In genomic region chr14:104114421-104115130, GRCh38 we compare ENCODE assay signal across 22 cellular contexts. TPM values are rescaled to one million over a fixed set of nuclear protein-coding genes. Genes with fewer than 3 reads are reported as not detected.
DNase-seq lines count a peak whose midpoint lies in the region; ATAC-seq and TF ChIP-seq lines count a peak whose summit lies in the region.
"Had no signal": no experiment of that assay in that cellular context is flagged by ENCODE, and none has a peak within 500 bp of the region (broad histone marks: within the 10 kb centered on the region; RNA-seq: fewer than 3 reads in every experiment).

No MANE protein-coding gene starts in this region.

- CTCF ChIA-PET in MCF 10A (lab: Yijun Ruan, JAX) (interaction anchor here (0.6 to 2.3 kb wide), 5 partner anchors 10 to 20 kb away, joined by 3 to 7 read pairs (median 3); no protein-coding TSS in a partner anchor), mammary epithelial cell (lab: Charles Lee; ENCODE audit: low non-redundant PET) (no interaction called here)
- CTCF ChIA-PET in activated CD4-positive, alpha-beta memory T cell treated with anti-CD3 and anti-CD28 coated beads for 36 hours (lab: Charles Lee) = interaction anchor here (0.9 to 2.2 kb wide), 2 partner anchors 36 to 526 kb away, joined by 3 to 6 read pairs; no protein-coding TSS in a partner anchor

- no peaks in the 10 kb centered on the region for H3K36me3 ChIP-seq in mammary epithelial cell (ENCODE audit: insufficient read depth, low read length)

- in situ Hi-C loops in mammary epithelial cell (cut with MboI; ENCODE audit: low sequenced_read_pairs in 2 of 2) = no loop called here

- H3K27ac Mint-ChIP-seq in MCF 10A (ENCODE audit: low read depth, unreplicated experiment) = peak overlapping the region; percentile 51
- no peak overlapping the region for H3K27ac Mint-ChIP-seq in chondrocyte (ENCODE audit: unreplicated experiment)
- H3K27ac Mint-ChIP-seq in activated CD4-positive, alpha-beta memory T cell treated with anti-CD3 and anti-CD28 coated beads for 36 hours = no peak overlapping the region
- H3K27ac Mint-ChIP-seq: CD4-positive, alpha-beta T cell; stimulated activated memory B cell treated with anti-CD40 and anti-IgM and Interleukin-4, amounts not matched to agents 10 μg/mL and 1 μg/mL and 100 μg/mL, for 72 hours had no signal

- no peaks in the 10 kb centered on the region for H3K4me1 Mint-ChIP-seq in MCF 10A (ENCODE audit: insufficient read depth, unreplicated experiment)
- no peaks in the 10 kb centered on the region for H3K4me1 Mint-ChIP-seq in chondrocyte (ENCODE audit: low read depth)
- H3K4me1 Mint-ChIP-seq in activated CD4-positive, alpha-beta memory T cell treated with anti-CD3 and anti-CD28 coated beads for 36 hours (ENCODE audit: low read depth) = no peaks in the 10 kb centered on the region
- H3K4me1 Mint-ChIP-seq: neural crest cell; stimulated activated memory B cell treated with anti-CD40 and anti-IgM and Interleukin-4, amounts not matched to agents 10 μg/mL and 1 μg/mL and 100 μg/mL, for 72 hours had no signal

- H4K20me1 ChIP-seq in mammary epithelial cell (ENCODE audit: insufficient read depth, low read length) = no peaks in the 10 kb centered on the region

- ATAC-seq in left colon = no peak
- no peak for ATAC-seq in stimulated activated naive CD8-positive, alpha-beta T cell treated with anti-CD3 and anti-CD28 coated beads, Interleukin-15, Interleukin-2, amounts not matched to agents 100 U/mL and 50 U/mL, for 24 hours
- ATAC-seq in HG03432 (IDR thresholded peaks at IDR 0.05; ENCODE audit: unreplicated experiment) = no peak
- ATAC-seq: stimulated activated memory B cell treated with anti-CD40 and anti-IgM and Interleukin-4, amounts not matched to agents 10 μg/mL and 1 μg/mL and 100 μg/mL, for 72 hours had no signal

- H3K4me1 ChIP-seq in mammary epithelial cell (ENCODE audit: insufficient read depth, low read length) = peaks cover 19% of the 10 kb centered on the region

- no peaks in the 10 kb centered on the region for H3K9me3 Mint-ChIP-seq in MCF 10A (ENCODE audit: unreplicated experiment)
- no peaks in the 10 kb centered on the region for H3K9me3 Mint-ChIP-seq in chondrocyte (ENCODE audit: low read depth)
- no peaks in the 10 kb centered on the region for H3K9me3 Mint-ChIP-seq in activated CD4-positive, alpha-beta memory T cell treated with anti-CD3 and anti-CD28 coated beads for 36 hours
- H3K9me3 Mint-ChIP-seq: CD4-positive, alpha-beta T cell; neural crest cell; stimulated activated memory B cell treated with anti-CD40 and anti-IgM and Interleukin-4, amounts not matched to agents 10 μg/mL and 1 μg/mL and 100 μg/mL, for 72 hours had no signal

- no peaks in the 10 kb centered on the region for H3K9me3 ChIP-seq in mammary epithelial cell (replicated peaks; ENCODE audit: insufficient read depth, low read length)

- peaks cover 14% of the 10 kb centered on the region for H3K27me3 ChIP-seq in mammary epithelial cell (ENCODE audit: insufficient read depth, low read length)

- TF ChIP-seq CTCF in MCF 10A (IDR thresholded peaks at IDR 0.05; ENCODE audit: unreplicated experiment) (no peak), mammary epithelial cell (conservative IDR thresholded peaks at IDR 0.05 in 1 of 2, IDR thresholded peaks at IDR 0.05 in 1 of 2; ENCODE audit: extremely low read depth in 1 of 2, insufficient read depth in 1 of 2, low read depth in 1 of 2, low read length in 2 of 2) (no peak), chondrocyte (IDR thresholded peaks at IDR 0.05) (no peak)

- 70% methylated on average over 9 of the region's 26 CpGs for WGBS in mammary epithelial cell (ENCODE audit: low coverage, missing lambda C conversion rate)

- H3K4me3 Mint-ChIP-seq in MCF 10A (ENCODE audit: unreplicated experiment) (no peak overlapping the region), chondrocyte (ENCODE audit: unreplicated experiment) (no peak overlapping the region)
- no peak overlapping the region for H3K4me3 Mint-ChIP-seq in activated CD4-positive, alpha-beta memory T cell treated with anti-CD3 and anti-CD28 coated beads for 36 hours
- H3K4me3 Mint-ChIP-seq: CD4-positive, alpha-beta T cell; neural crest cell had no signal

- DNase-seq in MCF 10A (ENCODE audit: unreplicated experiment) (no peak), mammary epithelial cell (no peak), chondrocyte (ENCODE audit: low spot score) (peak; percentile 91), left colon (peak; percentile 6 to 23), AG08396 (ENCODE audit: low spot score) (no peak)
- peak; percentile 1 for DNase-seq in stimulated activated naive CD8-positive, alpha-beta T cell treated with anti-CD3 and anti-CD28 coated beads, Interleukin-15, Interleukin-2, amounts not matched to agents 100 U/mL and 50 U/mL, for 24 hours
- no peak for DNase-seq in activated CD4-positive, alpha-beta memory T cell treated with anti-CD3 and anti-CD28 coated beads for 36 hours
- DNase-seq: activated CD4-positive, alpha-beta T cell treated with anti-CD3 and anti-CD28 coated beads for 48 hours; central memory CD4-positive, alpha-beta T cell; erythroblast; GDM1; GOT3; kidney glomerular epithelial cell; MM.1S; NCI-H1436 treated with DMSO at 0.1 percent for 48 hours; NCI-H2171; NCI-H524 treated with DMSO at 0.1 percent for 48 hours had no signal

- no peaks in the 10 kb centered on the region for H3K36me3 Mint-ChIP-seq in MCF 10A (ENCODE audit: insufficient read depth, unreplicated experiment)
- H3K36me3 Mint-ChIP-seq in chondrocyte (ENCODE audit: low read depth) = no peaks in the 10 kb centered on the region
- no peaks in the 10 kb centered on the region for H3K36me3 Mint-ChIP-seq in activated CD4-positive, alpha-beta memory T cell treated with anti-CD3 and anti-CD28 coated beads for 36 hours
- H3K36me3 Mint-ChIP-seq: stimulated activated memory B cell treated with anti-CD40 and anti-IgM and Interleukin-4, amounts not matched to agents 10 μg/mL and 1 μg/mL and 100 μg/mL, for 72 hours had no signal

- intact Hi-C loops in MCF 10A (cut with micrococcal nuclease) (no loop called here), mammary epithelial cell (cut with micrococcal nuclease) (no loop called here), left colon (cut with DNase I, micrococcal nuclease) (no loop called here)
- intact Hi-C loops in activated CD4-positive, alpha-beta memory T cell treated with anti-CD3 and anti-CD28 coated beads for 36 hours (cut with micrococcal nuclease) = no loop called here

- dilution Hi-C loops in mammary epithelial cell (cut with HindIII; ENCODE audit: low sequenced_read_pairs) = no loop called here

- H3K4me2 ChIP-seq in mammary epithelial cell (ENCODE audit: insufficient read depth, low read depth, low read length) = no peak overlapping the region

- no peaks in the 10 kb centered on the region for H3K27me3 Mint-ChIP-seq in MCF 10A (ENCODE audit: insufficient read depth, unreplicated experiment)
- peaks cover 26% of the 10 kb centered on the region for H3K27me3 Mint-ChIP-seq in chondrocyte (ENCODE audit: low read depth)
- H3K27me3 Mint-ChIP-seq in activated CD4-positive, alpha-beta memory T cell treated with anti-CD3 and anti-CD28 coated beads for 36 hours = peaks cover 21% of the 10 kb centered on the region

- no peak overlapping the region for H3K4me3 ChIP-seq in mammary epithelial cell (replicated peaks in 1 of 3; ENCODE audit: insufficient read depth in 1 of 3, low read depth in 2 of 3, low read length in 3 of 3)

- H2AFZ ChIP-seq in mammary epithelial cell (ENCODE audit: low read depth, low read length) = no peak overlapping the region

- POLR2A ChIA-PET in MCF 10A (lab: Yijun Ruan, JAX) = interaction anchor here (0.6 kb wide), 1 partner anchor 65 kb away, joined by 3 read pairs; no protein-coding TSS in a partner anchor
- POLR2A ChIA-PET in activated CD4-positive, alpha-beta memory T cell treated with anti-CD3 and anti-CD28 coated beads for 36 hours (lab: Charles Lee) = no interaction called here

- BruUV-seq in MCF 10A (replicated peaks; lab: Mats Ljungman, UMichigan) (no TSS peak), mammary epithelial cell (replicated peaks; lab: Mats Ljungman, UMichigan) (no TSS peak)

- H3K27ac ChIP-seq in mammary epithelial cell (ENCODE audit: insufficient read depth, low read depth, low read length) = no peak overlapping the region

- H3K79me2 ChIP-seq in mammary epithelial cell (ENCODE audit: insufficient read depth, low read length) = no peaks in the 10 kb centered on the region

- no peak overlapping the region for H3K9ac ChIP-seq in mammary epithelial cell (ENCODE audit: insufficient read depth, low read length)

RNA-seq across cellular contexts. Expression of gene KIF26A, which starts 23.8 kb away (rescaled TPM):
- total RNA-seq in MCF 10A (2022) (0.26 and 0.39 TPM in 2 replicates), mammary epithelial cell (under 1 TPM; 0.19 to 0.67 TPM), chondrocyte (0.28 to 0.60 TPM (median 0.60 TPM) in 3 replicates), left colon (1 to 10 TPM; 5.7 to 5.8 TPM)
- polyA plus RNA-seq in mammary epithelial cell = 0.02 TPM
- not detected for polyA minus RNA-seq in mammary epithelial cell
- under 1 TPM; 0.29 to 0.38 TPM for total RNA-seq in activated CD4-positive, alpha-beta memory T cell treated with anti-CD3 and anti-CD28 coated beads for 36 hours
- polyA plus RNA-seq: AG04450 had no signal

RNA-seq across cellular contexts. Expression of gene ASPG, which starts 29.1 kb away (rescaled TPM):
- total RNA-seq in MCF 10A (2022) = 0.05 and 0.12 TPM in 2 replicates
- total RNA-seq in mammary epithelial cell = under 1 TPM in 1 of 2 donors, not detected in 1; 0.09 TPM
- polyA plus RNA-seq in mammary epithelial cell = not detected
- polyA minus RNA-seq in mammary epithelial cell = not detected
- not detected in 3 replicates for total RNA-seq in chondrocyte
- total RNA-seq in left colon = 10 to 100 TPM in 1 of 2 donors, 1 to 10 TPM in 1; 9.4 to 60.8 TPM
- not detected for total RNA-seq in activated CD4-positive, alpha-beta memory T cell treated with anti-CD3 and anti-CD28 coated beads for 36 hours
- total RNA-seq: CD4-positive, alpha-beta T cell; neural crest cell had no signal
- polyA plus RNA-seq: AG04450 had no signal

Comparison
In these comparisons a context has a peak if more than half of its experiments do, and no peak if none do; other contexts are left out.
1. DNase-seq: peak in chondrocyte (single experiment), left colon (2 of 2) and stimulated activated naive CD8-positive, alpha-beta T cell treated with anti-CD3 and anti-CD28 coated beads, Interleukin-15, Interleukin-2, amounts not matched to agents 100 U/mL and 50 U/mL, for 24 hours (single experiment); none in MCF 10A (single experiment), mammary epithelial cell (single experiment), AG08396 (single experiment) and activated CD4-positive, alpha-beta memory T cell treated with anti-CD3 and anti-CD28 coated beads for 36 hours (single experiment).